ENCODE assay signal across 23 cellular contexts in genomic region chr5:59637878-59638580, GRCh38.
"Had no signal": no experiment of that assay in that cellular context is flagged by ENCODE, and none has a peak within 500 bp of the region (broad histone marks: within the 10 kb centered on the region; RNA-seq: fewer than 3 reads in every experiment).

No MANE protein-coding gene starts in this region.

- H3K4me3 ChIP-seq: cardiac muscle cell, hepatocyte, left lung, lung, ovary, skin epidermis, tibial artery had no signal

- H3K4me2 ChIP-seq: hepatocyte had no signal

- H2AFZ ChIP-seq: hepatocyte had no signal

- DNase-seq: activated CD4-positive, alpha-beta T cell treated with anti-CD3 and anti-CD28 coated beads, Interleukin-2, amount 50 U/mL, for 48 hours; activated naive CD4-positive, alpha-beta T cell treated with anti-CD3 and anti-CD28 coated beads for 36 hours; activated naive CD8-positive, alpha-beta T cell treated with anti-CD3 and anti-CD28 coated beads, Interleukin-2, amount 10 ng/mL, durations not matched to agents 7 days and 5 days; activated T-cell treated with anti-CD3 and anti-CD28 coated beads, Interleukin-2, amount 50 U/mL, for 48 hours; amygdala; effector CD4-positive, alpha-beta T cell; glutamatergic neuron; immature natural killer cell; kidney glomerular epithelial cell; left lung; midbrain; ovary; right cardiac atrium; stimulated activated CD4-positive, alpha-beta T cell treated with anti-CD3 and anti-CD28 coated beads, Interleukin-1b, Interleukin-23, amount 100 ng/mL, for 48 hours; T-helper 1 cell; tibial artery had no signal

- H3K9me3 ChIP-seq: left lung, ovary, tibial artery had no signal

- H3K27ac Mint-ChIP-seq: activated naive CD4-positive, alpha-beta T cell treated with anti-CD3 and anti-CD28 coated beads for 36 hours; activated naive CD8-positive, alpha-beta T cell treated with anti-CD3 and anti-CD28 coated beads, Interleukin-2, amount 10 ng/mL, durations not matched to agents 7 days and 5 days; immature natural killer cell; natural killer cell treated with Interleukin-12 subunit alpha and Interleukin-12 subunit beta and Interleukin-15 and Interleukin-18, amount 100 ng/mL, for 72 hours; stimulated activated naive CD8-positive, alpha-beta T cell treated with anti-CD3 and anti-CD28 coated beads, Interleukin-15, Interleukin-2, amounts not matched to agents 100 ng/mL and 50 ng/mL, for 24 hours had no signal

- ATAC-seq: left lung; natural killer cell treated with Interleukin-12 subunit alpha and Interleukin-12 subunit beta and Interleukin-15 and Interleukin-18, amount 100 ng/mL, for 72 hours; right cardiac atrium had no signal

- H3K79me2 ChIP-seq: hepatocyte had no signal

- H3K36me3 Mint-ChIP-seq: activated naive CD8-positive, alpha-beta T cell treated with anti-CD3 and anti-CD28 coated beads, Interleukin-2, amount 10 ng/mL, durations not matched to agents 7 days and 5 days had no signal

- H3K27me3 Mint-ChIP-seq: stimulated activated naive CD8-positive, alpha-beta T cell treated with anti-CD3 and anti-CD28 coated beads, Interleukin-15, Interleukin-2, amounts not matched to agents 100 ng/mL and 50 ng/mL, for 24 hours had no signal

- H3K27me3 ChIP-seq: cardiac muscle cell, hepatocyte, left lung, ovary, tibial artery had no signal

- H3K4me3 Mint-ChIP-seq: activated naive CD4-positive, alpha-beta T cell treated with anti-CD3 and anti-CD28 coated beads for 36 hours; activated naive CD8-positive, alpha-beta T cell treated with anti-CD3 and anti-CD28 coated beads, Interleukin-2, amount 10 ng/mL, durations not matched to agents 7 days and 5 days; immature natural killer cell; natural killer cell treated with Interleukin-12 subunit alpha and Interleukin-12 subunit beta and Interleukin-15 and Interleukin-18, amount 100 ng/mL, for 72 hours; stimulated activated naive CD8-positive, alpha-beta T cell treated with anti-CD3 and anti-CD28 coated beads, Interleukin-15, Interleukin-2, amounts not matched to agents 100 ng/mL and 50 ng/mL, for 24 hours had no signal

- H3K4me1 ChIP-seq: left lung had no signal

- H3K4me1 Mint-ChIP-seq: activated naive CD8-positive, alpha-beta T cell treated with anti-CD3 and anti-CD28 coated beads, Interleukin-2, amount 10 ng/mL, durations not matched to agents 7 days and 5 days; immature natural killer cell had no signal

- H3K36me3 ChIP-seq: cardiac muscle cell, left lung, ovary, tibial artery had no signal

- H3K27ac ChIP-seq: cardiac muscle cell, hepatocyte, left lung, ovary, skin epidermis, tibial artery had no signal

- FAIRE-seq: endometrium had no signal
